Comparison of ENCODE assay signal across 9 cellular contexts in genomic region chr17:81342062-81342699, GRCh38.
A peak's percentile ranks its signal among the peaks of the same experiment; 100 is the strongest.
DNase-seq lines count a peak whose midpoint lies in the region; ATAC-seq lines count a peak whose summit lies in the region.
"Had no signal": no experiment of that assay in that cellular context is flagged by ENCODE, and none has a peak within 500 bp of the region (broad histone marks: within the 10 kb centered on the region; RNA-seq: fewer than 3 reads in every experiment).

No MANE protein-coding gene starts in this region.

- ATAC-seq in stimulated activated naive CD8-positive, alpha-beta T cell treated with anti-CD3 and anti-CD28 coated beads, Interleukin-15, Interleukin-2, amounts not matched to agents 100 U/mL and 50 U/mL, for 24 hours: no peak
- ATAC-seq in HG03280 (IDR thresholded peaks at IDR 0.05; ENCODE audit: unreplicated experiment): no peak
- no peak for ATAC-seq in stimulated activated memory B cell treated with anti-CD40 and anti-IgM and Interleukin-4, amounts not matched to agents 10 μg/mL and 1 μg/mL and 100 μg/mL, for 72 hours

- H3K27me3 ChIP-seq in endocrine pancreas (ENCODE audit: control insufficient read depth, insufficient read depth, low read length) (no peaks in the 10 kb centered on the region), muscle layer of duodenum (ENCODE audit: low read depth, low read length) (no peaks in the 10 kb centered on the region)

- H3K36me3 ChIP-seq in endocrine pancreas (ENCODE audit: control insufficient read depth, insufficient read depth, low read length) (no peaks in the 10 kb centered on the region), muscle layer of duodenum (ENCODE audit: control insufficient read depth in 1 of 2, insufficient read depth in 2 of 2, low read length in 2 of 2) (peaks cover 0 to 3% of the 10 kb centered on the region in 2 donors)

- peaks cover 46% of the 10 kb centered on the region for H3K27me3 Mint-ChIP-seq in stimulated activated naive CD8-positive, alpha-beta T cell treated with anti-CD3 and anti-CD28 coated beads, Interleukin-15, Interleukin-2, amounts not matched to agents 100 ng/mL and 50 ng/mL, for 24 hours
- H3K27me3 Mint-ChIP-seq in stimulated activated memory B cell treated with anti-CD40 and anti-IgM and Interleukin-4, amounts not matched to agents 10 μg/mL and 1 μg/mL and 100 μg/mL, for 72 hours: peaks cover 67% of the 10 kb centered on the region

- peak overlapping the region; percentile 74 for H3K9ac ChIP-seq in endocrine pancreas (ENCODE audit: control insufficient read depth, insufficient read depth, low read length)

- H3K27ac ChIP-seq in muscle layer of duodenum (ENCODE audit: low read length): peak overlapping the region; percentile 94

- peak overlapping the region; percentile 40 for H3K27ac Mint-ChIP-seq in stimulated activated naive CD8-positive, alpha-beta T cell treated with anti-CD3 and anti-CD28 coated beads, Interleukin-15, Interleukin-2, amounts not matched to agents 100 ng/mL and 50 ng/mL, for 24 hours
- H3K27ac Mint-ChIP-seq in stimulated activated memory B cell treated with anti-CD40 and anti-IgM and Interleukin-4, amounts not matched to agents 10 μg/mL and 1 μg/mL and 100 μg/mL, for 72 hours: no peak overlapping the region

- no peaks in the 10 kb centered on the region for H3K9me3 Mint-ChIP-seq in stimulated activated naive CD8-positive, alpha-beta T cell treated with anti-CD3 and anti-CD28 coated beads, Interleukin-15, Interleukin-2, amounts not matched to agents 100 ng/mL and 50 ng/mL, for 24 hours
- H3K9me3 Mint-ChIP-seq in stimulated activated memory B cell treated with anti-CD40 and anti-IgM and Interleukin-4, amounts not matched to agents 10 μg/mL and 1 μg/mL and 100 μg/mL, for 72 hours: no peaks in the 10 kb centered on the region

- DNase-seq in stimulated activated naive CD8-positive, alpha-beta T cell treated with anti-CD3 and anti-CD28 coated beads, Interleukin-15, Interleukin-2, amounts not matched to agents 100 U/mL and 50 U/mL, for 24 hours: no peak
- DNase-seq in middle frontal gyrus (ENCODE audit: extremely low spot score, low spot score): no peak
- no peak for DNase-seq in HPDE6-E6E7 (ENCODE audit: extremely low spot score)
- DNase-seq: NCI-H1105 had no signal

- H3K4me3 ChIP-seq in endocrine pancreas (ENCODE audit: control insufficient read depth, insufficient read depth, low read length) (peak overlapping the region; percentile 68), muscle layer of duodenum (ENCODE audit: low read depth in 1 of 2, low read length in 2 of 2) (peak overlapping the region; percentile 46 to 90)

- no peaks in the 10 kb centered on the region for H3K9me3 ChIP-seq in endocrine pancreas (ENCODE audit: control insufficient read depth, low read length)
- no peaks in the 10 kb centered on the region for H3K9me3 ChIP-seq in muscle layer of duodenum (ENCODE audit: control insufficient read depth in 1 of 2, low read length in 2 of 2)

- H3K4me1 ChIP-seq in endocrine pancreas (ENCODE audit: control insufficient read depth, insufficient read depth, low read length): no peaks in the 10 kb centered on the region
- H3K4me1 ChIP-seq in muscle layer of duodenum (ENCODE audit: control insufficient read depth in 1 of 2, insufficient read depth in 2 of 2, low read length in 2 of 2): peaks cover 19 to 46% of the 10 kb centered on the region in 2 donors

- no peak overlapping the region for H3K4me3 Mint-ChIP-seq in stimulated activated naive CD8-positive, alpha-beta T cell treated with anti-CD3 and anti-CD28 coated beads, Interleukin-15, Interleukin-2, amounts not matched to agents 100 ng/mL and 50 ng/mL, for 24 hours
- H3K4me3 Mint-ChIP-seq in stimulated activated memory B cell treated with anti-CD40 and anti-IgM and Interleukin-4, amounts not matched to agents 10 μg/mL and 1 μg/mL and 100 μg/mL, for 72 hours: no peak overlapping the region

- peaks cover 26% of the 10 kb centered on the region for H3K4me1 Mint-ChIP-seq in stimulated activated naive CD8-positive, alpha-beta T cell treated with anti-CD3 and anti-CD28 coated beads, Interleukin-15, Interleukin-2, amounts not matched to agents 100 ng/mL and 50 ng/mL, for 24 hours (ENCODE audit: low read depth)
- H3K4me1 Mint-ChIP-seq in stimulated activated memory B cell treated with anti-CD40 and anti-IgM and Interleukin-4, amounts not matched to agents 10 μg/mL and 1 μg/mL and 100 μg/mL, for 72 hours: peaks cover 13% of the 10 kb centered on the region

- H3K36me3 Mint-ChIP-seq in stimulated activated naive CD8-positive, alpha-beta T cell treated with anti-CD3 and anti-CD28 coated beads, Interleukin-15, Interleukin-2, amounts not matched to agents 100 ng/mL and 50 ng/mL, for 24 hours (ENCODE audit: low read depth): no peaks in the 10 kb centered on the region
- H3K36me3 Mint-ChIP-seq in stimulated activated memory B cell treated with anti-CD40 and anti-IgM and Interleukin-4, amounts not matched to agents 10 μg/mL and 1 μg/mL and 100 μg/mL, for 72 hours: no peaks in the 10 kb centered on the region
